ENCODE assay signal across 7 cellular contexts in the genomic region with DNA sequence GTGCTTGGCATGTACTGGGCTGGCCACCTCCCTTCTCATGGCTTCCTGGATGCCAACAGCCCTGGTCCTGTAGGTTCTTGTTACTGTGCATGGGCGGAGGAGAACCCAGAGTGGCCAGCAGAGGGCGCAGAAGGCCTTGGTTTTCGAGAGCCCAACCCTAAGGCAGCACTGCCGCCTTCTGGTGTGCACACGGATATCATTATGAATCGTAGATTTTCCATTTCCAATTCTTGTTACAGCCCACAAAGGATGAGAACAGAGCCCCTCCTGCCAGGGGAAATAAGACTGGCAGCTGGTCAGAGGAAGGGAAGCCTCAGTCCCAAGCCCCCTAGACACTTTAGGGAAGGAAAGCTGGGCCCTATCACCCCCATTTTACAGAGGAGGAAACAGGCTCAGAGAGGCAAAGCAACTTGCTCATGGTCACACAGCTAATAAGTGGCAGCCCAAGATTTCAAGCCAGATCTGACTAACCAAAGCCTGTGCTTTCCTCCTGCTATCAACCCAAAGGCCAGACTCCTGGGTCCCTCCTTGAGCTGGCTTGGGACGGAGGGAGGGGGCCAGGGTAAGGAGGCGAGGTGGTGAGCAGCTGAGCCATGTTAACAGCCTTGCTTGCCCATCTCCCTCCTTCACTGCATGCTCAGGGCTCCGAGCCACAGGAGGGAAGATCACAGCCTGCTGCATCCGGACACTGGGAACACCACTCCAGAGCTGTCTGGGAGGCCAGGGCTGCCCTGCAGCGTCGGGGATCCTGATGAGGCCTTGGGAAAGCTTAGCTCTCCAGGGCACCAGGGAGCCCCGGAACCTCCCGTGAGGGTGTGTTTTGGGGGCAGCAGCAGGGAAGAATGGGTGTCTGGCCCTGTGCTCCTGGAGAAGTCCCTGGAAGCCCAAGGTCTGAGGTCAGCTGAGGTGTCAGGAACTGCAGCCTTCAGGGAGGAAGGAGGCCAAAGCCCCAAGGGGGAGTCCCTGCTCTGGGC.
DNase-seq lines count a peak whose midpoint lies in the region; TF ChIP-seq lines count a peak whose summit lies in the region.
"Not testable (repeated sequence)": the region's sequence is repeated elsewhere in the genome, so short reads cannot be mapped to it uniquely, and the experiment has no call there.

No MANE protein-coding gene starts in this region.

- DNase-seq in GM10266 (ENCODE audit: extremely low spot score) (peak; percentile 74), NCI-H1417 treated with DMSO at 0.1 percent for 48 hours (lab: John Stamatoyannopoulos, UW) (peak; percentile 9), dedifferentiated amniotic fluid mesenchymal stem cell (ENCODE audit: extremely low spot score) (peak; percentile 77), kidney tubule cell (ENCODE audit: low spot score) (peak; percentile 85), smooth muscle cell of the brain vasculature (ENCODE audit: low read depth, low spot score) (peak; percentile 69)
- DNase-seq in RWPE1 (ENCODE audit: low spot score), result not testable (repeated sequence)
- peak; percentile 82 for DNase-seq in activated CD8-positive, alpha-beta memory T cell treated with anti-CD3 and anti-CD28 coated beads, Interleukin-2, amount 50 U/mL, for 24 hours (ENCODE audit: extremely low read depth)

- CTCF ChIA-PET in RWPE1 (lab: Yijun Ruan, JAX), result interaction anchor here (0.7 to 2.0 kb wide), 3 partner anchors 64 to 175 kb away, joined by 3 to 6 read pairs (median 6); no protein-coding TSS in a partner anchor

- H3K27ac ChIP-seq in RWPE1, result peak overlapping the region; percentile 51

- TF ChIP-seq CTCF in GM10266 (IDR thresholded peaks at IDR 0.05; ENCODE audit: control insufficient read depth, insufficient read depth, low read depth, missing control alignments), result peak; percentile 86
- TF ChIP-seq CTCF in RWPE1 (conservative IDR thresholded peaks at IDR 0.05; ENCODE audit: low read depth), result peak; percentile 80

- POLR2A ChIA-PET in RWPE1 (lab: Yijun Ruan, JAX; ENCODE audit: low non-redundant PET), result not testable (repeated sequence)
